18 cellular contexts compared by ENCODE assay signal in genomic region chr5:146788918-146789317, GRCh38.
"Had no signal": no experiment of that assay in that cellular context is flagged by ENCODE, and none has a peak within 500 bp of the region (broad histone marks: within the 10 kb centered on the region; RNA-seq: fewer than 3 reads in every experiment).

No MANE protein-coding gene starts in this region.

- H3K27ac ChIP-seq: coronary artery, heart right ventricle, lower lobe of right lung, psoas muscle, suprapubic skin had no signal

- FAIRE-seq: frontal cortex had no signal

- DNase-seq: activated CD4-positive, alpha-beta T cell treated with anti-CD3 and anti-CD28 coated beads for 48 hours; activated naive CD4-positive, alpha-beta T cell treated with anti-CD3 and anti-CD28 coated beads, Interleukin-2, amount 10 ng/mL, durations not matched to agents 7 days and 5 days; central memory CD4-positive, alpha-beta T cell; effector CD8-positive, alpha-beta T cell; heart right ventricle; immature natural killer cell; left cardiac atrium; lower lobe of right lung; midbrain; occipital lobe; psoas muscle; stimulated activated CD4-positive, alpha-beta T cell treated with anti-CD3 and anti-CD28 coated beads, Interleukin-2, amount 100 ng/mL, for 24 hours; stimulated activated naive CD4-positive, alpha-beta T cell had no signal

- H3K9me3 Mint-ChIP-seq: activated naive CD4-positive, alpha-beta T cell treated with anti-CD3 and anti-CD28 coated beads, Interleukin-2, amount 10 ng/mL, durations not matched to agents 7 days and 5 days; immature natural killer cell; type B pancreatic cell had no signal

- H3K36me3 ChIP-seq: heart right ventricle, lower lobe of right lung, suprapubic skin had no signal

- ATAC-seq: heart right ventricle, left cardiac atrium, lower lobe of right lung, psoas muscle, sciatic nerve had no signal

- H3K27me3 ChIP-seq: heart right ventricle, suprapubic skin had no signal

- H3K4me3 Mint-ChIP-seq: activated naive CD4-positive, alpha-beta T cell treated with anti-CD3 and anti-CD28 coated beads, Interleukin-2, amount 10 ng/mL, durations not matched to agents 7 days and 5 days; immature natural killer cell; type B pancreatic cell had no signal

- H3K27ac Mint-ChIP-seq: activated naive CD4-positive, alpha-beta T cell treated with anti-CD3 and anti-CD28 coated beads, Interleukin-2, amount 10 ng/mL, durations not matched to agents 7 days and 5 days; type B pancreatic cell had no signal

- H3K4me1 ChIP-seq: lower lobe of right lung, psoas muscle, suprapubic skin had no signal

- H3K9me3 ChIP-seq: heart right ventricle, lower lobe of right lung, psoas muscle, suprapubic skin had no signal

- H3K27me3 Mint-ChIP-seq: activated naive CD4-positive, alpha-beta T cell treated with anti-CD3 and anti-CD28 coated beads, Interleukin-2, amount 10 ng/mL, durations not matched to agents 7 days and 5 days had no signal

- H3K4me3 ChIP-seq: coronary artery, heart right ventricle, lower lobe of right lung, psoas muscle, suprapubic skin had no signal

- H3K36me3 Mint-ChIP-seq: activated naive CD4-positive, alpha-beta T cell treated with anti-CD3 and anti-CD28 coated beads, Interleukin-2, amount 10 ng/mL, durations not matched to agents 7 days and 5 days; type B pancreatic cell had no signal
